ENCODE assay signal across 1 cellular context in the genomic region with DNA sequence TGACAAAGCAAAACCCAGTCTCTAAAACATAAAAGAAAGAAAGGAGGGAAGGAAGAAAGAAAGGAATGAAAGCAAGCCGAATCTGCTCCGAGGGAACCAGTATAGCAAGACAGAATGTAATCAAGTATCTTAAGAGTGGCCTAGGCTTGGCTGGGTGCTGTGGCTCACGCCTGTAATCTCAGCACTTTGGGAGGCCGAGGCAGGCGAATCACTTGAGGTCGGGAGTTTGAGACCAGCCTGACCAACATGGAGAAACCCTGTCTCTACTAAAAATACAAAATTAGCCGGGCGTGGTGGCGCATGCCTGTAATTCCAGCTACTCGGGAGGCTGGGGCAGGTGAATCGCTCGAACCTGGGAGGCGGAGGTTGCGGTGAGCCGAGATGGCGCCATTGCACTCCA. TPM values are rescaled to one million over a fixed set of nuclear protein-coding genes. Genes with fewer than 3 reads are reported as not detected.
"Had no signal": no experiment of that assay in that cellular context is flagged by ENCODE, and none has a peak within 500 bp of the region (broad histone marks: within the 10 kb centered on the region; RNA-seq: fewer than 3 reads in every experiment).

No MANE protein-coding gene starts in this region.

RNA-seq across cellular contexts. Expression of a gene that starts 39.0 kb away (rescaled TPM):
- total RNA-seq: fibroblast of villous mesenchyme had no signal
